Comparison of ENCODE assay signal across 1 cellular context in genomic region chr2:204445149-204445548, GRCh38.
TF ChIP-seq lines count a peak whose summit lies in the region.

No MANE protein-coding gene starts in this region.

TF ChIP-seq in endothelial cell of umbilical vein, 7 proteins besides CTCF, POLR2A, EP300 and RAD21 (continued from another document):
- TF ChIP-seq GATA2 (IDR thresholded peaks at IDR 0.05; ENCODE audit: insufficient read depth, insufficient read length, low read depth, low read length) (no peak), MYC (IDR thresholded peaks at IDR 0.05; ENCODE audit: low read depth, low read length) (no peak), EZH2 (IDR thresholded peaks at IDR 0.05; ENCODE audit: borderline replicate concordance, low read depth, low read length, severe bottlenecking) (no peak)
TF ChIP-seq in endothelial cell of umbilical vein: peak in this region for 0.
